In the genomic region with DNA sequence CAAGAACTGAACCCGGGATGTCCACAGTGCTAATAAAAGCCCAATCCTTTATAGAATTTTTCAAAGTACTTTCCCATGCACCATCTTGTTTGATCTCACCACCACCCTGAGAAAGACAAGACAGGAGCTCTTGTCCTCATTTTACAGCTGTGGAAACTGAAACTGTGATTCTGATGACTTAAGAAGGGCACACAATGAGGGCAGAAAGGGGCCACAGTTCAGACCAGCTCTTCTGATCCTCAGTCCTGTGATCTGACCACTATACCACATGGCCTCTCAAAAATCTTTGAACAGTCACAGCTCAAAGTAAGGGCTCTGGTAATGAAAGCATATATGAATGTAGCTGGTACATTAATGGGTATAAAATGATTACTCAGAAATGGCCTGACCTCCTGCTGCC, we compare ENCODE assay signal across 11 cellular contexts.
DNase-seq lines count a peak whose midpoint lies in the region; ATAC-seq lines count a peak whose summit lies in the region.
"Had no signal": no experiment of that assay in that cellular context is flagged by ENCODE, and none has a peak within 500 bp of the region (broad histone marks: within the 10 kb centered on the region; RNA-seq: fewer than 3 reads in every experiment).

No MANE protein-coding gene starts in this region.

- peak; percentile 22 for DNase-seq in NCI-H69 (lab: John Stamatoyannopoulos, UW)
- DNase-seq in NCI-H2196 (lab: John Stamatoyannopoulos, UW; ENCODE audit: unreplicated experiment) = no peak
- DNase-seq in NCI-H774 (lab: John Stamatoyannopoulos, UW) = no peak
- no peak for DNase-seq in AML-193 (lab: John Stamatoyannopoulos, UW)
- DNase-seq in NCI-H748 (lab: John Stamatoyannopoulos, UW; ENCODE audit: unreplicated experiment) = no peak
- DNase-seq: left ventricle myocardium superior; SHP77; stimulated activated CD4-positive, alpha-beta T cell treated with anti-CD3 and anti-CD28 coated beads, Interleukin-1b, Interleukin-23, amount 100 ng/mL, for 48 hours had no signal

- ATAC-seq in GM18508 (IDR thresholded peaks at IDR 0.05; ENCODE audit: insufficient read depth, unreplicated experiment) (peak; percentile 61), GM19467 (IDR thresholded peaks at IDR 0.05; ENCODE audit: unreplicated experiment) (peak; percentile 51), HG02970 (IDR thresholded peaks at IDR 0.05; ENCODE audit: low FRiP score, unreplicated experiment) (peak; percentile 49)
- ATAC-seq: left ventricle myocardium superior had no signal
